8 cellular contexts compared by ENCODE assay signal in genomic region chr21:42009831-42010506, GRCh38. TPM values are rescaled to one million over a fixed set of nuclear protein-coding genes. Genes with fewer than 3 reads are reported as not detected.
DNase-seq lines count a peak whose midpoint lies in the region; ATAC-seq, FAIRE-seq and TF ChIP-seq lines count a peak whose summit lies in the region.

Gene ZBTB21, minus strand, starts transcription at chr21:42010360. Its CDS starts 16,265 bp downstream, at chr21:41994095.

- H3K4me1 ChIP-seq in A673 (ENCODE audit: insufficient read depth, low read length, poor library complexity, severe bottlenecking) (peaks cover 7% of the 10 kb centered on the region), mammary epithelial cell (ENCODE audit: insufficient read depth, low read length) (peaks cover 5% of the 10 kb centered on the region), iPS-20b (ENCODE audit: insufficient read depth, low read length) (peaks cover 4% of the 10 kb centered on the region; the same call in 1 of the 2 replicates), small intestine (ENCODE audit: control insufficient read depth in 2 of 2, insufficient read depth in 1 of 2, low read depth in 1 of 2, low read length in 1 of 2) (no peaks in the 10 kb centered on the region)

- H3K9ac ChIP-seq in mammary epithelial cell (ENCODE audit: insufficient read depth, low read length) = peak within 1 kb of the TSS; percentile 82
- H3K9ac ChIP-seq in iPS-20b (ENCODE audit: low read depth, low read length) = peak within 1 kb of the TSS; percentile 74; the same call in 1 of the 2 replicates

- dilution Hi-C loops in mammary epithelial cell (cut with HindIII; ENCODE audit: low sequenced_read_pairs) = loop anchor here (5.0 kb wide), 2 partner anchors 32 to 78 kb away; no protein-coding TSS in a partner anchor

- FAIRE-seq in small intestine (lab: Jason Lieb, UNC) = no peak

- WGBS in mammary epithelial cell (ENCODE audit: low coverage, missing lambda C conversion rate) = 1% methylated on average over 18 of the region's 75 CpGs
- WGBS in small intestine, 3 donors = 0 to 1% (median 0%) methylated on average over 58 to 75 of the region's 75 CpGs

- POLR2A ChIA-PET in A673 (lab: Charles Lee; ENCODE audit: low non-redundant PET) = no interaction called here

- peak within 1 kb of the TSS; percentile 87 for H3K4me2 ChIP-seq in mammary epithelial cell (ENCODE audit: insufficient read depth, low read depth, low read length)

- H3K9me3 ChIP-seq in A673 (ENCODE audit: low read depth, low read length, poor library complexity, severe bottlenecking) (no peaks in the 10 kb centered on the region), WERI-Rb-1 (ENCODE audit: severe bottlenecking) (peaks cover 4% of the 10 kb centered on the region), mammary epithelial cell (replicated peaks; ENCODE audit: insufficient read depth, low read length) (peaks cover 2% of the 10 kb centered on the region), iPS-20b (ENCODE audit: insufficient read depth, low read depth, low read length) (no peaks in the 10 kb centered on the region), small intestine (ENCODE audit: control insufficient read depth, low read depth) (no peaks in the 10 kb centered on the region)

- peak; percentile 57 for ATAC-seq in GM18870 (IDR thresholded peaks at IDR 0.05; ENCODE audit: unreplicated experiment)
- peak; percentile 65 for ATAC-seq in HG03135 (IDR thresholded peaks at IDR 0.05; ENCODE audit: unreplicated experiment)

- intact Hi-C loops in A673 (cut with micrococcal nuclease; ENCODE audit: unreplicated experiment) = loop anchor here (5.0 kb wide), 3 partner anchors 43 to 128 kb away; no protein-coding TSS in a partner anchor
- intact Hi-C loops in mammary epithelial cell (cut with micrococcal nuclease) = loop anchor here (1.0 to 2.0 kb wide), 4 partner anchors 30 to 97 kb away; no protein-coding TSS in a partner anchor

- no peaks in the 10 kb centered on the region for H4K20me1 ChIP-seq in mammary epithelial cell (ENCODE audit: insufficient read depth, low read length)

- H3K36me3 ChIP-seq in A673 (ENCODE audit: insufficient read depth, low read length, poor library complexity, severe bottlenecking) = no peaks in the 10 kb centered on the region
- peaks cover 25% of the 10 kb centered on the region for H3K36me3 ChIP-seq in WERI-Rb-1
- H3K36me3 ChIP-seq in mammary epithelial cell (ENCODE audit: insufficient read depth, low read length) = no peaks in the 10 kb centered on the region
- no peaks in the 10 kb centered on the region; the same call in 1 of the 2 replicates for H3K36me3 ChIP-seq in iPS-20b (ENCODE audit: insufficient read depth, low read depth, low read length)
- H3K36me3 ChIP-seq in small intestine (ENCODE audit: control insufficient read depth in 2 of 2, insufficient read depth in 2 of 2, low read length in 2 of 2) = no peaks in the 10 kb centered on the region

- peak within 1 kb of the TSS; percentile 97 for H3K27ac ChIP-seq in A673 (ENCODE audit: low read depth, low read length, poor library complexity, severe bottlenecking)
- peak within 1 kb of the TSS; percentile 98 for H3K27ac ChIP-seq in WERI-Rb-1
- peak within 1 kb of the TSS; percentile 95 for H3K27ac ChIP-seq in mammary epithelial cell (ENCODE audit: insufficient read depth, low read depth, low read length)
- H3K27ac ChIP-seq in iPS-20b (ENCODE audit: low read length) = no peak within 1 kb of the TSS
- peak within 1 kb of the TSS; percentile 88 to 100 for H3K27ac ChIP-seq in small intestine (ENCODE audit: low read depth in 1 of 2, low read length in 1 of 2)

- peaks cover 40% of the 10 kb centered on the region for H3K79me2 ChIP-seq in mammary epithelial cell (ENCODE audit: insufficient read depth, low read length)

- in situ Hi-C loops in mammary epithelial cell (cut with MboI; ENCODE audit: low sequenced_read_pairs in 2 of 2) = no loop called here

- peak; percentile 98 for DNase-seq in A673 (ENCODE audit: low spot score)
- peak; percentile 99 for DNase-seq in NCI-H2227 (lab: John Stamatoyannopoulos, UW; ENCODE audit: unreplicated experiment)
- DNase-seq in WERI-Rb-1 = peak; percentile 100
- DNase-seq in mammary epithelial cell = peak; percentile 95
- peak; percentile 99 for DNase-seq in small intestine

- H3K27me3 ChIP-seq in A673 (replicated peaks; ENCODE audit: insufficient read depth, low read depth, low read length, poor library complexity) = no peaks in the 10 kb centered on the region
- no peaks in the 10 kb centered on the region for H3K27me3 ChIP-seq in WERI-Rb-1 (ENCODE audit: insufficient read depth, low read depth, severe bottlenecking)
- no peaks in the 10 kb centered on the region for H3K27me3 ChIP-seq in mammary epithelial cell (ENCODE audit: insufficient read depth, low read length)
- H3K27me3 ChIP-seq in iPS-20b (ENCODE audit: insufficient read depth, low read length) = peaks cover 32% of the 10 kb centered on the region
- no peaks in the 10 kb centered on the region for H3K27me3 ChIP-seq in small intestine (ENCODE audit: control insufficient read depth in 2 of 2, insufficient read depth in 2 of 2, low read length in 2 of 2)

- peak within 1 kb of the TSS; percentile 89 for H3K4me3 ChIP-seq in A673 (ENCODE audit: low read depth, low read length, poor library complexity, severe bottlenecking)
- H3K4me3 ChIP-seq in WERI-Rb-1 (ENCODE audit: low read depth, low read length) = peak within 1 kb of the TSS; percentile 77
- H3K4me3 ChIP-seq in mammary epithelial cell (replicated peaks in 1 of 3; ENCODE audit: insufficient read depth in 1 of 3, low read depth in 2 of 3, low read length in 3 of 3) = peak within 1 kb of the TSS; percentile 79 to 83 (median 80)
- H3K4me3 ChIP-seq in iPS-20b (ENCODE audit: low read length) = peak within 1 kb of the TSS; percentile 83
- peak within 1 kb of the TSS; percentile 78 to 88 for H3K4me3 ChIP-seq in small intestine (ENCODE audit: low read depth in 1 of 2, low read length in 2 of 2)

- no peak for TF ChIP-seq CTCF in A673 (conservative IDR thresholded peaks at IDR 0.05; ENCODE audit: low read depth, low read length)
- no peak for TF ChIP-seq CTCF in WERI-Rb-1 (IDR thresholded peaks at IDR 0.05; ENCODE audit: low read depth, low read length)
- TF ChIP-seq CTCF in mammary epithelial cell (conservative IDR thresholded peaks at IDR 0.05 in 1 of 2, IDR thresholded peaks at IDR 0.05 in 1 of 2; ENCODE audit: extremely low read depth in 1 of 2, insufficient read depth in 1 of 2, low read depth in 1 of 2, low read length in 2 of 2) = no peak

- peak within 1 kb of the TSS; percentile 88 for H2AFZ ChIP-seq in mammary epithelial cell (ENCODE audit: low read depth, low read length)

- CTCF ChIA-PET in A673 (lab: Charles Lee) (interaction anchor here (0.6 kb wide), 1 partner anchor 726 kb away, joined by 4 read pairs; no protein-coding TSS in a partner anchor), mammary epithelial cell (lab: Charles Lee; ENCODE audit: low non-redundant PET) (no interaction called here)

- BruUV-seq in A673 (replicated peaks; lab: Mats Ljungman, UMichigan) (no TSS peak), mammary epithelial cell (replicated peaks; lab: Mats Ljungman, UMichigan) (no TSS peak)

RNA-seq across cellular contexts. Expression of gene ZBTB21, which starts in this region (rescaled TPM):
- 19.5 and 20.7 TPM in 2 replicates for total RNA-seq in A673 (2021)
- 10 to 100 TPM; 16.3 to 22.4 TPM for total RNA-seq in mammary epithelial cell
- 6.7 TPM for polyA plus RNA-seq in mammary epithelial cell
- 11.0 TPM for polyA minus RNA-seq in mammary epithelial cell
- polyA plus RNA-seq in small intestine = 1 to 10 TPM; 1.4 to 3.0 (median 1.8) TPM
